Comparison of ENCODE assay signal across 1 cellular context in genomic region chr20:35284992-35285805, GRCh38.
TF ChIP-seq lines count a peak whose summit lies in the region.

No MANE protein-coding gene starts in this region.

TF ChIP-seq in K562, 482 proteins besides CTCF, POLR2A, EP300 and RAD21 (continued from another document and continues in another):
- TF ChIP-seq NFE2 (IDR thresholded peaks at IDR 0.05; ENCODE audit: low read depth) (no peak), SMAD4 (CRISPR knock-in tag; conservative IDR thresholded peaks at IDR 0.05) (no peak), CTBP1 (IDR thresholded peaks at IDR 0.05; ENCODE audit: borderline replicate concordance) (0 out of 2 replicates have a peak, but pooled peaks have one; percentile 7), ZNF133 (CRISPR knock-in tag; IDR thresholded peaks at IDR 0.05) (no peak), FOXP4 (CRISPR knock-in tag; IDR thresholded peaks at IDR 0.05; ENCODE audit: borderline replicate concordance) (no peak), PHF20 (IDR thresholded peaks at IDR 0.05; ENCODE audit: partially characterized antibody) (no peak), PRPF4 (IDR thresholded peaks at IDR 0.05; ENCODE audit: insufficient read depth, low read depth, low read length, poor library complexity, severe bottlenecking) (no peak), KDM5B (IDR thresholded peaks at IDR 0.05; ENCODE audit: insufficient replicate concordance, low read depth, low read length) (no peak), MTA1 (IDR thresholded peaks at IDR 0.05; ENCODE audit: borderline replicate concordance) (no peak), MBD1 (CRISPR knock-in tag; IDR thresholded peaks at IDR 0.05) (no peak), ZNF274 (IDR thresholded peaks at IDR 0.05; ENCODE audit: borderline replicate concordance, low read depth, low read length) (no peak), ZC3H11A (IDR thresholded peaks at IDR 0.05; ENCODE audit: low read depth, low read length) (no peak), BRF1 (IDR thresholded peaks at IDR 0.05; ENCODE audit: borderline replicate concordance, extremely low read depth, insufficient read length) (no peak), BRD9 (IDR thresholded peaks at IDR 0.05; ENCODE audit: low read depth, partially characterized antibody) (peak; percentile 29), SAFB2 (IDR thresholded peaks at IDR 0.05; ENCODE audit: borderline replicate concordance, low read depth, low read length, severe bottlenecking) (no peak), HDAC3 (IDR thresholded peaks at IDR 0.05; ENCODE audit: borderline replicate concordance, partially characterized antibody) (no peak), THRA (IDR thresholded peaks at IDR 0.05) (no peak), NFIC (IDR thresholded peaks at IDR 0.05) (peak; percentile 13; the same call in 1 of the 2 replicates), ZNF512 (tag; IDR thresholded peaks at IDR 0.05) (no peak), STAG1 (CRISPR knock-in tag; IDR thresholded peaks at IDR 0.05; ENCODE audit: borderline replicate concordance) (0 out of 2 replicates have a peak, but pooled peaks have one; percentile 35), TEAD2 (tag; IDR thresholded peaks at IDR 0.05) (no peak), POLR2B (IDR thresholded peaks at IDR 0.05; ENCODE audit: low read depth, partially characterized antibody) (no peak), SAP30 (IDR thresholded peaks at IDR 0.05; ENCODE audit: borderline replicate concordance, insufficient read depth, low read depth, low read length, poor library complexity, severe bottlenecking) (peak; percentile 76), DDX20 (tag; IDR thresholded peaks at IDR 0.05; ENCODE audit: low read depth) (no peak), GTF2E2 (tag; IDR thresholded peaks at IDR 0.05) (no peak), POLR3G (IDR thresholded peaks at IDR 0.05; ENCODE audit: extremely low read depth, insufficient read length, insufficient replicate concordance) (no peak), CC2D1A (IDR thresholded peaks at IDR 0.05) (0 out of 2 replicates have a peak, but pooled peaks have one; percentile 7), RBBP5 (IDR thresholded peaks at IDR 0.05; ENCODE audit: borderline replicate concordance, insufficient read depth, low read length, poor library complexity, severe bottlenecking) (no peak), HBP1 (CRISPR knock-in tag; IDR thresholded peaks at IDR 0.05) (peak; percentile 97), TFAP4 (CRISPR knock-in tag; IDR thresholded peaks at IDR 0.05; ENCODE audit: borderline replicate concordance) (no peak), ATF3 (IDR thresholded peaks at IDR 0.05) (no peak), ATF3 (CRISPR knock-in tag; conservative IDR thresholded peaks at IDR 0.05) (no peak), ZNF449 (CRISPR knock-in tag; IDR thresholded peaks at IDR 0.05) (no peak), ZBTB9 (CRISPR knock-in tag; IDR thresholded peaks at IDR 0.05) (no peak), KDM4B (IDR thresholded peaks at IDR 0.05; ENCODE audit: borderline replicate concordance in 2 of 2, low read depth in 1 of 2) (0 out of 4 replicates have a peak, but pooled peaks of 1 of the 2 experiments have one; percentile 21), ZNF395 (CRISPR knock-in tag; IDR thresholded peaks at IDR 0.05) (no peak), MLLT1 (IDR thresholded peaks at IDR 0.05) (peak in 1 of 2 experiments; percentile 49; a peak in 1 of 4 replicates), ILK (tag; IDR thresholded peaks at IDR 0.05; ENCODE audit: borderline replicate concordance, low read depth) (no peak), HDAC6 (IDR thresholded peaks at IDR 0.05; ENCODE audit: low read depth, low read length) (no peak), CHAMP1 (IDR thresholded peaks at IDR 0.05) (no peak), LARP7 (IDR thresholded peaks at IDR 0.05) (peak; percentile 95), ZNF253 (CRISPR knock-in tag; conservative IDR thresholded peaks at IDR 0.05) (no peak)
